ENCODE assay signal across 3 cellular contexts in genomic region chr7:21948364-21948763, GRCh38.
TF ChIP-seq lines count a peak whose summit lies in the region.

No MANE protein-coding gene starts in this region.

TF ChIP-seq in A549, 52 proteins besides CTCF, POLR2A, EP300 and RAD21:
- TF ChIP-seq RARB (CRISPR knock-in tag; IDR thresholded peaks at IDR 0.05) (no peak), MAFK (IDR thresholded peaks at IDR 0.05; ENCODE audit: partially characterized antibody) (peak; percentile 25), PHF8 (IDR thresholded peaks at IDR 0.05; ENCODE audit: borderline replicate concordance, low read depth) (no peak)

TF ChIP-seq in GM12878, 131 proteins besides CTCF, POLR2A, EP300 and RAD21 (continues in another document):
- TF ChIP-seq, protein P1, sequence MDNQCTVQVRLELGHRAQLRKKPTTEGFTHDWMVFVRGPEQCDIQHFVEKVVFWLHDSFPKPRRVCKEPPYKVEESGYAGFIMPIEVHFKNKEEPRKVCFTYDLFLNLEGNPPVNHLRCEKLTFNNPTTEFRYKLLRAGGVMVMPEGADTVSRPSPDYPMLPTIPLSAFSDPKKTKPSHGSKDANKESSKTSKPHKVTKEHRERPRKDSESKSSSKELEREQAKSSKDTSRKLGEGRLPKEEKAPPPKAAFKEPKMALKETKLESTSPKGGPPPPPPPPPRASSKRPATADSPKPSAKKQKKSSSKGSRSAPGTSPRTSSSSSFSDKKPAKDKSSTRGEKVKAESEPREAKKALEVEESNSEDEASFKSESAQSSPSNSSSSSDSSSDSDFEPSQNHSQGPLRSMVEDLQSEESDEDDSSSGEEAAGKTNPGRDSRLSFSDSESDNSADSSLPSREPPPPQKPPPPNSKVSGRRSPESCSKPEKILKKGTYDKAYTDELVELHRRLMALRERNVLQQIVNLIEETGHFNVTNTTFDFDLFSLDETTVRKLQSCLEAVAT (IDR thresholded peaks at IDR 0.05): no peak
- TF ChIP-seq, protein P2, sequence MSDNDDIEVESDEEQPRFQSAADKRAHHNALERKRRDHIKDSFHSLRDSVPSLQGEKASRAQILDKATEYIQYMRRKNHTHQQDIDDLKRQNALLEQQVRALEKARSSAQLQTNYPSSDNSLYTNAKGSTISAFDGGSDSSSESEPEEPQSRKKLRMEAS (IDR thresholded peaks at IDR 0.05; ENCODE audit: low read depth, low read length): no peak
- TF ChIP-seq, protein P3, sequence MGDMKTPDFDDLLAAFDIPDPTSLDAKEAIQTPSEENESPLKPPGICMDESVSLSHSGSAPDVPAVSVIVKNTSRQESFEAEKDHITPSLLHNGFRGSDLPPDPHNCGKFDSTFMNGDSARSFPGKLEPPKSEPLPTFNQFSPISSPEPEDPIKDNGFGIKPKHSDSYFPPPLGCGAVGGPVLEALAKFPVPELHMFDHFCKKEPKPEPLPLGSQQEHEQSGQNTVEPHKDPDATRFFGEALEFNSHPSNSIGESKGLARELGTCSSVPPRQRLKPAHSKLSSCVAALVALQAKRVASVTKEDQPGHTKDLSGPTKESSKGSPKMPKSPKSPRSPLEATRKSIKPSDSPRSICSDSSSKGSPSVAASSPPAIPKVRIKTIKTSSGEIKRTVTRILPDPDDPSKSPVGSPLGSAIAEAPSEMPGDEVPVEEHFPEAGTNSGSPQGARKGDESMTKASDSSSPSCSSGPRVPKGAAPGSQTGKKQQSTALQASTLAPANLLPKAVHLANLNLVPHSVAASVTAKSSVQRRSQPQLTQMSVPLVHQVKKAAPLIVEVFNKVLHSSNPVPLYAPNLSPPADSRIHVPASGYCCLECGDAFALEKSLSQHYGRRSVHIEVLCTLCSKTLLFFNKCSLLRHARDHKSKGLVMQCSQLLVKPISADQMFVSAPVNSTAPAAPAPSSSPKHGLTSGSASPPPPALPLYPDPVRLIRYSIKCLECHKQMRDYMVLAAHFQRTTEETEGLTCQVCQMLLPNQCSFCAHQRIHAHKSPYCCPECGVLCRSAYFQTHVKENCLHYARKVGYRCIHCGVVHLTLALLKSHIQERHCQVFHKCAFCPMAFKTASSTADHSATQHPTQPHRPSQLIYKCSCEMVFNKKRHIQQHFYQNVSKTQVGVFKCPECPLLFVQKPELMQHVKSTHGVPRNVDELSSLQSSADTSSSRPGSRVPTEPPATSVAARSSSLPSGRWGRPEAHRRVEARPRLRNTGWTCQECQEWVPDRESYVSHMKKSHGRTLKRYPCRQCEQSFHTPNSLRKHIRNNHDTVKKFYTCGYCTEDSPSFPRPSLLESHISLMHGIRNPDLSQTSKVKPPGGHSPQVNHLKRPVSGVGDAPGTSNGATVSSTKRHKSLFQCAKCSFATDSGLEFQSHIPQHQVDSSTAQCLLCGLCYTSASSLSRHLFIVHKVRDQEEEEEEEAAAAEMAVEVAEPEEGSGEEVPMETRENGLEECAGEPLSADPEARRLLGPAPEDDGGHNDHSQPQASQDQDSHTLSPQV (IDR thresholded peaks at IDR 0.05): no peak
- TF ChIP-seq E2F4 (IDR thresholded peaks at IDR 0.05; ENCODE audit: low read depth, low read length) (no peak), SUPT20H (IDR thresholded peaks at IDR 0.05; ENCODE audit: borderline replicate concordance, control insufficient read depth, low read depth, low read length) (no peak), ZBTB4 (CRISPR knock-in tag; IDR thresholded peaks at IDR 0.05) (no peak), CBX3 (IDR thresholded peaks at IDR 0.05; ENCODE audit: borderline replicate concordance, low read depth) (no peak), IKZF1 (conservative IDR thresholded peaks at IDR 0.05) (no peak), CHD1 (IDR thresholded peaks at IDR 0.05; ENCODE audit: low read depth, low read length) (no peak), RELA (IDR thresholded peaks at IDR 0.05; ENCODE audit: borderline replicate concordance, partially characterized antibody) (no peak), ZZZ3 (IDR thresholded peaks at IDR 0.05; ENCODE audit: control insufficient read depth, insufficient read length, low read depth) (no peak), ATF7 (IDR thresholded peaks at IDR 0.05; ENCODE audit: low read depth) (no peak)
- TF ChIP-seq, protein P4, sequence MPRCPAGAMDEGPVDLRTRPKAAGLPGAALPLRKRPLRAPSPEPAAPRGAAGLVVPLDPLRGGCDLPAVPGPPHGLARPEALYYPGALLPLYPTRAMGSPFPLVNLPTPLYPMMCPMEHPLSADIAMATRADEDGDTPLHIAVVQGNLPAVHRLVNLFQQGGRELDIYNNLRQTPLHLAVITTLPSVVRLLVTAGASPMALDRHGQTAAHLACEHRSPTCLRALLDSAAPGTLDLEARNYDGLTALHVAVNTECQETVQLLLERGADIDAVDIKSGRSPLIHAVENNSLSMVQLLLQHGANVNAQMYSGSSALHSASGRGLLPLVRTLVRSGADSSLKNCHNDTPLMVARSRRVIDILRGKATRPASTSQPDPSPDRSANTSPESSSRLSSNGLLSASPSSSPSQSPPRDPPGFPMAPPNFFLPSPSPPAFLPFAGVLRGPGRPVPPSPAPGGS (IDR thresholded peaks at IDR 0.05; ENCODE audit: borderline replicate concordance, insufficient read depth, low read depth, low read length, poor library complexity, severe bottlenecking): no peak

TF ChIP-seq in GM12891, 5 proteins besides CTCF, POLR2A, EP300 and RAD21:
- TF ChIP-seq POU2F2 (IDR thresholded peaks at IDR 0.05; ENCODE audit: low read depth, low read length) (no peak), SPI1 (IDR thresholded peaks at IDR 0.05; ENCODE audit: low read depth, low read length) (no peak), PAX5 (IDR thresholded peaks at IDR 0.05; ENCODE audit: insufficient read depth, low read length, severe bottlenecking) (no peak), POLR2AphosphoS5 (IDR thresholded peaks at IDR 0.05; ENCODE audit: low read depth, low read length) (no peak), TAF1 (IDR thresholded peaks at IDR 0.05; ENCODE audit: low read depth, low read length) (no peak)
